13 cellular contexts compared by ENCODE assay signal in genomic region chr11:31702966-31703365, GRCh38.
DNase-seq lines count a peak whose midpoint lies in the region; ATAC-seq, FAIRE-seq and TF ChIP-seq lines count a peak whose summit lies in the region.
"Had no signal": no experiment of that assay in that cellular context is flagged by ENCODE, and none has a peak within 500 bp of the region (broad histone marks: within the 10 kb centered on the region; RNA-seq: fewer than 3 reads in every experiment).

No MANE protein-coding gene starts in this region.

- H3K36me3 ChIP-seq in spleen: peaks cover 0 to 4% (median 0%) of the 10 kb centered on the region in 6 donors

- H3K9me3 ChIP-seq in spleen: no peaks in the 10 kb centered on the region

- intact Hi-C loops in spleen (cut with DNase I; ENCODE audit: low total_unique reads): no loop called here

- H3K27ac ChIP-seq in spleen: no peak overlapping the region

- H3K27me3 ChIP-seq in spleen (replicated peaks in 1 of 7): no peaks in the 10 kb centered on the region

- FAIRE-seq in islet of Langerhans (lab: Jason Lieb, UNC) (peak; percentile 74), RCC 7860 (lab: Jason Lieb, UNC) (no peak)
- FAIRE-seq: GM19239 had no signal

- H3K4me1 ChIP-seq in spleen: no peaks in the 10 kb centered on the region

- WGBS in spleen, 5 donors: 70 to 96% (median 82%) methylated on average over 1 of the region's 1 CpG

- no peak for TF ChIP-seq POLR2A in spleen (IDR thresholded peaks at IDR 0.05)

- TF ChIP-seq CTCF in spleen (IDR thresholded peaks at IDR 0.05 in 8 of 11, conservative IDR thresholded peaks at IDR 0.05 in 3 of 11): no peak

- ATAC-seq in HG03469 (IDR thresholded peaks at IDR 0.05; ENCODE audit: unreplicated experiment): no peak
- ATAC-seq: left colon; naive thymus-derived CD8-positive, alpha-beta T cell had no signal

- DNase-seq in DMS79 treated with DMSO at 0.1 percent for 48 hours (lab: John Stamatoyannopoulos, UW) (peak; percentile 68), LHCN-M2 (ENCODE audit: low read depth) (peak; percentile 38), SHP77 treated with DMSO at 0.1 percent for 48 hours (lab: John Stamatoyannopoulos, UW) (peak; percentile 40), RCC 7860 (ENCODE audit: low spot score) (no peak), spleen (no peak)
- DNase-seq: activated CD4-positive, alpha-beta T cell treated with anti-CD3 and anti-CD28 coated beads for 1 hour; anterior cingulate cortex; CD8-positive, alpha-beta memory T cell; left colon; naive thymus-derived CD8-positive, alpha-beta T cell had no signal

- H3K4me3 ChIP-seq in spleen: no peak overlapping the region

Comparison
In these comparisons a context has a peak if more than half of its experiments do, and no peak if none do; other contexts are left out.
1. DNase-seq: peak in DMS79 treated with DMSO at 0.1 percent for 48 hours (single experiment), LHCN-M2 (single experiment) and SHP77 treated with DMSO at 0.1 percent for 48 hours (single experiment); none in RCC 7860 (single experiment) and spleen (single experiment).